Comparison of ENCODE assay signal across 10 cellular contexts in genomic region chr3:14405886-14406238, GRCh38. TPM values are rescaled to one million over a fixed set of nuclear protein-coding genes. Genes with fewer than 3 reads are reported as not detected.
A peak's percentile ranks its signal among the peaks of the same experiment; 100 is the strongest.
DNase-seq lines count a peak whose midpoint lies in the region; ATAC-seq and TF ChIP-seq lines count a peak whose summit lies in the region.
"Had no signal": no experiment of that assay in that cellular context is flagged by ENCODE, and none has a peak within 500 bp of the region (broad histone marks: within the 10 kb centered on the region; RNA-seq: fewer than 3 reads in every experiment).

No MANE protein-coding gene starts in this region.

- peak overlapping the region; percentile 20 to 81 (median 58) for H3K27ac Mint-ChIP-seq in CD4-positive, alpha-beta memory T cell

- H4K5ac ChIP-seq in IMR-90 (ENCODE audit: low read depth, low read length): no peak overlapping the region

- H3K27me3 Mint-ChIP-seq in CD4-positive, alpha-beta memory T cell: no peaks in the 10 kb centered on the region

- H3K9ac ChIP-seq in IMR-90 (ENCODE audit: low read depth, low read length) (no peak overlapping the region), trophoblast cell (ENCODE audit: low read length) (no peak overlapping the region)
- H3K9ac ChIP-seq: parathyroid adenoma had no signal

- H2BK12ac ChIP-seq in trophoblast cell (ENCODE audit: low read length): no peak overlapping the region

- no TSS peak for BruUV-seq in IMR-90 (replicated peaks; lab: Mats Ljungman, UMichigan)

- POLR2A ChIA-PET in CD4-positive, alpha-beta memory T cell (lab: Charles Lee; ENCODE audit: partially characterized antibody): interaction anchor here (15.7 kb wide), 1 partner anchor 23 kb away, joined by 394 read pairs; no protein-coding TSS in a partner anchor
- POLR2A ChIA-PET in IMR-90 (lab: Charles Lee; ENCODE audit: unreplicated experiment): interaction anchor here (0.7 kb wide), 1 partner anchor 12 kb away, joined by 3 read pairs; no protein-coding TSS in a partner anchor

- H4K8ac ChIP-seq in IMR-90 (ENCODE audit: low read depth in 2 of 2, low read length in 2 of 2) (no peak overlapping the region), trophoblast cell (ENCODE audit: low read depth, low read length) (no peak overlapping the region)

- H2AK5ac ChIP-seq in IMR-90 (ENCODE audit: low read depth, low read length) (peak overlapping the region; percentile 91), trophoblast cell (ENCODE audit: low read length) (no peak overlapping the region)

- no peak for ATAC-seq in IMR-90 (ENCODE audit: low read depth)
- no peak for ATAC-seq in HG03045 (IDR thresholded peaks at IDR 0.05; ENCODE audit: unreplicated experiment)

- H3K4me2 ChIP-seq in IMR-90 (ENCODE audit: low read depth, low read length) (peak overlapping the region; percentile 86; the same call in 1 of the 2 replicates), trophoblast cell (ENCODE audit: low read length) (peak overlapping the region; percentile 8)

- peak overlapping the region; percentile 51 for H2AK9ac ChIP-seq in IMR-90 (replicated peaks; ENCODE audit: low read depth, low read length, poor library complexity)

- H4K91ac ChIP-seq in IMR-90 (ENCODE audit: insufficient read depth, low read depth, low read length) (peak overlapping the region; percentile 45; the same call in 1 of the 2 replicates), trophoblast cell (ENCODE audit: low read depth, low read length) (no peak overlapping the region)

- no peak for DNase-seq in CD4-positive, alpha-beta memory T cell
- no peak for DNase-seq in IMR-90
- DNase-seq in dorsolateral prefrontal cortex: no peak
- DNase-seq in trophoblast cell: no peak
- no peak for DNase-seq in amniotic stem cell (lab: John Stamatoyannopoulos, UW)
- DNase-seq in activated effector memory CD4-positive, alpha-beta T cell treated with anti-CD3 and anti-CD28 coated beads, Interleukin-2, amount 50 U/mL, for 16 hours: no peak
- DNase-seq: glutamatergic neuron, NCI-H187 treated with DMSO at 0.1 percent for 48 hours had no signal

- no peak overlapping the region for H2AFZ ChIP-seq in IMR-90 (replicated peaks; ENCODE audit: low read length, poor library complexity)
- H2AFZ ChIP-seq in trophoblast cell (ENCODE audit: insufficient read depth, low read length, poor library complexity): no peak overlapping the region
- H2AFZ ChIP-seq: parathyroid adenoma had no signal

- 90% methylated on average over 2 of the region's 6 CpGs; no CpG with 5 or more reads in 1 of the 2 experiments for WGBS in IMR-90 (ENCODE audit: extremely low coverage in 2 of 2, insufficient read length in 1 of 2), 2 experiments
- WGBS in trophoblast cell (ENCODE audit: extremely low coverage, insufficient coverage, insufficient read length): no CpG with 5 or more reads among the region's 6 CpGs

- peak overlapping the region; percentile 24 for H2BK20ac ChIP-seq in IMR-90 (ENCODE audit: low read depth, low read length)

- H3K79me2 ChIP-seq in trophoblast cell (ENCODE audit: control insufficient read depth, insufficient read depth, low read length, poor library complexity): peaks cover 24% of the 10 kb centered on the region
- H3K79me2 ChIP-seq: parathyroid adenoma had no signal

- H3K9me3 ChIP-seq in CD4-positive, alpha-beta memory T cell (ENCODE audit: control insufficient read depth in 1 of 2, low read length in 2 of 2): no peaks in the 10 kb centered on the region
- H3K9me3 ChIP-seq in IMR-90 (ENCODE audit: control insufficient read depth, insufficient read depth, low read length): no peaks in the 10 kb centered on the region
- H3K9me3 ChIP-seq in trophoblast cell (ENCODE audit: insufficient read depth, low read depth, low read length): no peaks in the 10 kb centered on the region

- H3K36me3 Mint-ChIP-seq in CD4-positive, alpha-beta memory T cell: peaks cover 6 to 32% of the 10 kb centered on the region in 2 donors

- 0 out of 3 replicates have a peak overlapping the region, but pooled peaks have one; percentile 66 for H2BK15ac ChIP-seq in IMR-90 (ENCODE audit: low read depth, low read length)

- peaks cover 61% of the 10 kb centered on the region for H3K4me1 ChIP-seq in CD4-positive, alpha-beta memory T cell (ENCODE audit: insufficient read depth, low read length)
- H3K4me1 ChIP-seq in IMR-90 (ENCODE audit: control insufficient read depth, insufficient read depth, low read length): peaks cover 28% of the 10 kb centered on the region
- H3K4me1 ChIP-seq in trophoblast cell (ENCODE audit: control insufficient read depth in 1 of 2, insufficient read depth in 2 of 2, low read length in 2 of 2): peaks cover 16 to 31% of the 10 kb centered on the region in 2 experiments
- H3K4me1 ChIP-seq: parathyroid adenoma had no signal

- no peaks in the 10 kb centered on the region for H3K9me3 Mint-ChIP-seq in CD4-positive, alpha-beta memory T cell

- TF ChIP-seq CTCF in IMR-90 (conservative IDR thresholded peaks at IDR 0.05; ENCODE audit: low read depth, low read length) (no peak), dorsolateral prefrontal cortex (IDR thresholded peaks at IDR 0.05 in 54 of 56, conservative IDR thresholded peaks at IDR 0.05 in 2 of 56; ENCODE audit: low read depth in 1 of 56, partially characterized antibody in 56 of 56) (peak in 1 of 56 donors; percentile 10)

- H3K4me3 ChIP-seq in CD4-positive, alpha-beta memory T cell (ENCODE audit: low read length in 2 of 2): no peak overlapping the region
- H3K4me3 ChIP-seq in IMR-90 (ENCODE audit: insufficient read depth, low read depth, low read length) (no peak overlapping the region), dorsolateral prefrontal cortex (peak overlapping the region in 37 of 59 donors; percentile 2 to 95 (median 81)), trophoblast cell (ENCODE audit: low read depth, low read length) (no peak overlapping the region)

- no peak overlapping the region for H3K56ac ChIP-seq in IMR-90 (ENCODE audit: extremely low read depth, insufficient read depth, low read length)

- no peaks in the 10 kb centered on the region for H3K27me3 ChIP-seq in CD4-positive, alpha-beta memory T cell (ENCODE audit: insufficient read depth, low read length)
- no peaks in the 10 kb centered on the region for H3K27me3 ChIP-seq in IMR-90 (ENCODE audit: control insufficient read depth, insufficient read depth, low read length)
- H3K27me3 ChIP-seq in dorsolateral prefrontal cortex: no peaks in the 10 kb centered on the region
- no peaks in the 10 kb centered on the region for H3K27me3 ChIP-seq in trophoblast cell (ENCODE audit: insufficient read depth, low read length)

- H3K14ac ChIP-seq in IMR-90 (replicated peaks; ENCODE audit: low read depth, low read length) (peak overlapping the region; percentile 46; the same call in 1 of the 2 replicates), trophoblast cell (ENCODE audit: low read length) (no peak overlapping the region)

- peaks cover 28 to 67% (median 55%) of the 10 kb centered on the region in 4 donors for H3K4me1 Mint-ChIP-seq in CD4-positive, alpha-beta memory T cell

- H3K79me1 ChIP-seq in IMR-90 (ENCODE audit: low read depth in 1 of 2, low read length in 2 of 2) (peaks cover 32 to 59% of the 10 kb centered on the region in 2 experiments), trophoblast cell (ENCODE audit: low read length) (peaks cover 17% of the 10 kb centered on the region)

- no peak overlapping the region for H4K12ac ChIP-seq in trophoblast cell (ENCODE audit: low read depth, low read length)

- H3K4me3 Mint-ChIP-seq in CD4-positive, alpha-beta memory T cell: peak overlapping the region in 3 of 8 donors; percentile 5 to 37 (median 6)

- intact Hi-C loops in CD4-positive, alpha-beta memory T cell (cut with micrococcal nuclease): no loop called here
- intact Hi-C loops in IMR-90 (cut with micrococcal nuclease) (no loop called here), dorsolateral prefrontal cortex (cut with DNase I) (loop anchor here in 1 of 2 donors (10.0 kb wide), 1 partner anchor 141 kb away; no protein-coding TSS in a partner anchor)

- no peak overlapping the region for H3K27ac ChIP-seq in CD4-positive, alpha-beta memory T cell (ENCODE audit: low read depth, low read length)
- H3K27ac ChIP-seq in IMR-90 (ENCODE audit: insufficient read depth, low read length) (no peak overlapping the region), dorsolateral prefrontal cortex (peak overlapping the region in 3 of 59 donors; percentile 2 to 13 (median 3)), trophoblast cell (ENCODE audit: low read depth, low read length) (no peak overlapping the region)
- H3K27ac ChIP-seq: parathyroid adenoma had no signal

- peak overlapping the region; percentile 52; the same call in 1 of the 2 replicates for H3K23ac ChIP-seq in IMR-90 (ENCODE audit: low read depth, low read length)
- no peak overlapping the region for H3K23ac ChIP-seq in trophoblast cell (ENCODE audit: low read length)

- in situ Hi-C loops in IMR-90 (cut with MboI; ENCODE audit: low sequenced_read_pairs): loop anchor here (5.0 kb wide), 1 partner anchor 56 kb away; no protein-coding TSS in a partner anchor

- TF ChIP-seq POLR2A in IMR-90 (IDR thresholded peaks at IDR 0.05; ENCODE audit: low read depth, low read length): no peak

- H3K36me3 ChIP-seq in CD4-positive, alpha-beta memory T cell (ENCODE audit: insufficient read depth, low read length): peaks cover 8% of the 10 kb centered on the region
- H3K36me3 ChIP-seq in IMR-90 (ENCODE audit: control insufficient read depth, insufficient read depth, low read length) (peaks cover 5% of the 10 kb centered on the region), trophoblast cell (ENCODE audit: control insufficient read depth in 1 of 2, insufficient read depth in 2 of 2, low read length in 2 of 2) (peaks cover 11 to 18% of the 10 kb centered on the region in 2 experiments)

- peak overlapping the region; percentile 43 for H3K4ac ChIP-seq in IMR-90 (ENCODE audit: low read depth, low read length)
- H3K4ac ChIP-seq in trophoblast cell (ENCODE audit: low read depth, low read length): no peak overlapping the region

- dilution Hi-C loops in IMR-90 (cut with HindIII; ENCODE audit: low sequenced_read_pairs, unreplicated experiment): no loop called here

- H2BK5ac ChIP-seq in IMR-90 (ENCODE audit: low read depth, low read length, poor library complexity, severe bottlenecking) (no peak overlapping the region), trophoblast cell (ENCODE audit: low read depth, low read length, poor library complexity) (no peak overlapping the region)

- CTCF ChIA-PET in CD4-positive, alpha-beta memory T cell (lab: Charles Lee; ENCODE audit: partially characterized antibody): interaction anchor here (2.1 to 8.4 kb wide), 3 partner anchors 27 to 61 kb away, joined by 8 to 124 read pairs (median 14); no protein-coding TSS in a partner anchor
- CTCF ChIA-PET in IMR-90 (lab: Yijun Ruan, JAX): interaction anchor here (0.9 kb wide), 1 partner anchor 9 kb away, joined by 3 read pairs; no protein-coding TSS in a partner anchor

- peaks cover 35% of the 10 kb centered on the region for H4K20me1 ChIP-seq in IMR-90 (ENCODE audit: insufficient read depth, low read length)

- no peak for TF ChIP-seq RAD21 in IMR-90 (IDR thresholded peaks at IDR 0.05; ENCODE audit: low read length)

- H3K9me1 ChIP-seq in IMR-90 (ENCODE audit: insufficient read depth, low read length): peaks cover 35% of the 10 kb centered on the region

- no peak overlapping the region for H2BK120ac ChIP-seq in IMR-90 (ENCODE audit: low read depth, low read length)
- no peak overlapping the region for H2BK120ac ChIP-seq in trophoblast cell (ENCODE audit: insufficient read depth, low read length, poor library complexity)

- H3K18ac ChIP-seq in IMR-90 (ENCODE audit: low read depth, low read length) (no peak overlapping the region), trophoblast cell (ENCODE audit: low read length) (no peak overlapping the region)

RNA-seq across cellular contexts. Expression of gene SLC6A6, which starts 3.5 kb away (rescaled TPM):
- total RNA-seq in CD4-positive, alpha-beta memory T cell: 10 to 100 TPM; 50.6 to 51.8 TPM
- polyA plus RNA-seq in CD4-positive, alpha-beta memory T cell: 1 to 10 TPM; 3.8 to 8.8 TPM
- total RNA-seq in IMR-90 (2012; rRNA removed): 29.9 and 32.5 TPM in 2 replicates
- 39.3 and 39.4 TPM in 2 replicates for polyA plus RNA-seq in IMR-90 (2012; rRNA removed)
- 14.9 and 24.2 TPM in 2 replicates for polyA plus RNA-seq in IMR-90 (2012; cell fraction: cytosol; rRNA removed)
- polyA plus RNA-seq in IMR-90 (2012; cell fraction: nucleus; rRNA removed; ENCODE audit: low replicate concordance): 70.6 and 99.2 TPM in 2 replicates
- 10 to 100 TPM; 17.9 to 78.1 (median 30.7) TPM for total RNA-seq in dorsolateral prefrontal cortex
- 64.5 and 69.3 TPM in 2 replicates for polyA plus RNA-seq in trophoblast cell (2013)

Comparison
In these comparisons a context has a peak if more than half of its experiments do, and no peak if none do; other contexts are left out.
1. H3K4me3 ChIP-seq: peak in dorsolateral prefrontal cortex (37 of 59); none in CD4-positive, alpha-beta memory T cell (0 of 2), IMR-90 (single experiment) and trophoblast cell (single experiment).